1 cellular context compared by ENCODE assay signal in the genomic region with DNA sequence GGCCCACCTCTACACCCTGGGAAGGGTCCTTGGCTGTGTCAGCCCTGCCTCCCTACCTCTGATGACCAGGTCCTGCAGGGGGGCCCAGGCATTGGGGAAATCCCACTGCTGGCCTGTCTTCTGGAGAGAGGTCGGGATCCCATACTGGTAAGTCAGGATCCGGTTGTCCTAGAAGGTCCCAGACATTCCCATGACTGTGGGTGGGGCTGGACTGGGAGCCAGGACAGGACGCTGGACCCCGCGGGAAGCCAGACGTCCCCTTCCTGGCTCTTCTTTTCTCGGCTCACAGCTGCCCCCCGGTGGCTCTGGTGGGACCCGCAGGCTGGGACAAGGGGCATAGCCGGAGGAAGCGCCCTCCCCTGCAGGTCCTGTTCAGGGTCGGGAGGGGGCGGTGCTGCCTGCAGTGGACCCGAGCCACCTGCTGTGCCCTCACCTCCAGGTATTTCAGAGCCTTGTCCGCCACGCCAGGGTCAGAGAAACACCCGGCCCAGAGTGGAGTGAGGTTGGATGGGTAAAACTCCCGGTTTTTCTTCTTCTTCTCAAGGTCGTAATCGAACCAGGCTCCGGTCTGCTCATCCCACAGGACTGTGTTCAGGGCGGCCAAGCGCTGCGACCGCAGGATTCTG.
A peak's percentile ranks its signal among the peaks of the same experiment; 100 is the strongest.
TF ChIP-seq lines count a peak whose summit lies in the region.

No MANE protein-coding gene starts in this region.

TF ChIP-seq in HepG2, 621 proteins besides CTCF, POLR2A, EP300 and RAD21 (continued from another document and continues in another):
- TF ChIP-seq, protein P1, sequence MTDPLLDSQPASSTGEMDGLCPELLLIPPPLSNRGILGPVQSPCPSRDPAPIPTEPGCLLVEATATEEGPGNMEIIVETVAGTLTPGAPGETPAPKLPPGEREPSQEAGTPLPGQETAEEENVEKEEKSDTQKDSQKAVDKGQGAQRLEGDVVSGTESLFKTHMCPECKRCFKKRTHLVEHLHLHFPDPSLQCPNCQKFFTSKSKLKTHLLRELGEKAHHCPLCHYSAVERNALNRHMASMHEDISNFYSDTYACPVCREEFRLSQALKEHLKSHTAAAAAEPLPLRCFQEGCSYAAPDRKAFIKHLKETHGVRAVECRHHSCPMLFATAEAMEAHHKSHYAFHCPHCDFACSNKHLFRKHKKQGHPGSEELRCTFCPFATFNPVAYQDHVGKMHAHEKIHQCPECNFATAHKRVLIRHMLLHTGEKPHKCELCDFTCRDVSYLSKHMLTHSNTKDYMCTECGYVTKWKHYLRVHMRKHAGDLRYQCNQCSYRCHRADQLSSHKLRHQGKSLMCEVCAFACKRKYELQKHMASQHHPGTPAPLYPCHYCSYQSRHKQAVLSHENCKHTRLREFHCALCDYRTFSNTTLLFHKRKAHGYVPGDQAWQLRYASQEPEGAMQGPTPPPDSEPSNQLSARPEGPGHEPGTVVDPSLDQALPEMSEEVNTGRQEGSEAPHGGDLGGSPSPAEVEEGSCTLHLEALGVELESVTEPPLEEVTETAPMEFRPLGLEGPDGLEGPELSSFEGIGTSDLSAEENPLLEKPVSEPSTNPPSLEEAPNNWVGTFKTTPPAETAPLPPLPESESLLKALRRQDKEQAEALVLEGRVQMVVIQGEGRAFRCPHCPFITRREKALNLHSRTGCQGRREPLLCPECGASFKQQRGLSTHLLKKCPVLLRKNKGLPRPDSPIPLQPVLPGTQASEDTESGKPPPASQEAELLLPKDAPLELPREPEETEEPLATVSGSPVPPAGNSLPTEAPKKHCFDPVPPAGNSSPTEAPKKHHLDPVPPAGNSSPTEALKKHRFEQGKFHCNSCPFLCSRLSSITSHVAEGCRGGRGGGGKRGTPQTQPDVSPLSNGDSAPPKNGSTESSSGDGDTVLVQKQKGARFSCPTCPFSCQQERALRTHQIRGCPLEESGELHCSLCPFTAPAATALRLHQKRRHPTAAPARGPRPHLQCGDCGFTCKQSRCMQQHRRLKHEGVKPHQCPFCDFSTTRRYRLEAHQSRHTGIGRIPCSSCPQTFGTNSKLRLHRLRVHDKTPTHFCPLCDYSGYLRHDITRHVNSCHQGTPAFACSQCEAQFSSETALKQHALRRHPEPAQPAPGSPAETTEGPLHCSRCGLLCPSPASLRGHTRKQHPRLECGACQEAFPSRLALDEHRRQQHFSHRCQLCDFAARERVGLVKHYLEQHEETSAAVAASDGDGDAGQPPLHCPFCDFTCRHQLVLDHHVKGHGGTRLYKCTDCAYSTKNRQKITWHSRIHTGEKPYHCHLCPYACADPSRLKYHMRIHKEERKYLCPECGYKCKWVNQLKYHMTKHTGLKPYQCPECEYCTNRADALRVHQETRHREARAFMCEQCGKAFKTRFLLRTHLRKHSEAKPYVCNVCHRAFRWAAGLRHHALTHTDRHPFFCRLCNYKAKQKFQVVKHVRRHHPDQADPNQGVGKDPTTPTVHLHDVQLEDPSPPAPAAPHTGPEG (CRISPR knock-in tag; IDR thresholded peaks at IDR 0.05), result no peak
- TF ChIP-seq GATA4 (IDR thresholded peaks at IDR 0.05; ENCODE audit: borderline replicate concordance, low read depth) (no peak), KMT2A (CRISPR knock-in tag; IDR thresholded peaks at IDR 0.05) (no peak), NR2F2 (IDR thresholded peaks at IDR 0.05; ENCODE audit: borderline replicate concordance, low read depth) (0 out of 2 replicates have a peak, but pooled peaks have one; percentile 23), ZNF274 (CRISPR knock-in tag; IDR thresholded peaks at IDR 0.05) (no peak), ZKSCAN5 (CRISPR knock-in tag; IDR thresholded peaks at IDR 0.05) (no peak), ZNF367 (CRISPR knock-in tag; IDR thresholded peaks at IDR 0.05; ENCODE audit: borderline replicate concordance) (no peak), ZNF232 (CRISPR knock-in tag; IDR thresholded peaks at IDR 0.05; ENCODE audit: borderline replicate concordance) (no peak), ZNF510 (CRISPR knock-in tag; IDR thresholded peaks at IDR 0.05; ENCODE audit: low read depth) (no peak), STAT5B (CRISPR knock-in tag; IDR thresholded peaks at IDR 0.05) (no peak), MAFK (conservative IDR thresholded peaks at IDR 0.05 in 1 of 2, IDR thresholded peaks at IDR 0.05 in 1 of 2; ENCODE audit: low read length in 2 of 2) (no peak), ZFP41 (CRISPR knock-in tag; IDR thresholded peaks at IDR 0.05; ENCODE audit: borderline replicate concordance) (no peak), ZNF136 (CRISPR knock-in tag; IDR thresholded peaks at IDR 0.05; ENCODE audit: low read depth) (0 out of 2 replicates have a peak, but pooled peaks have one; percentile 39), MBD4 (IDR thresholded peaks at IDR 0.05; ENCODE audit: borderline replicate concordance, low read length) (no peak), MEIS2 (CRISPR knock-in tag; IDR thresholded peaks at IDR 0.05) (no peak), CBFB (CRISPR knock-in tag; IDR thresholded peaks at IDR 0.05) (peak; percentile 72), HES4 (CRISPR knock-in tag; IDR thresholded peaks at IDR 0.05; ENCODE audit: borderline replicate concordance) (no peak; the same call in 1 of the 2 replicates), ZNF724P (CRISPR knock-in tag; IDR thresholded peaks at IDR 0.05; ENCODE audit: borderline replicate concordance) (no peak), HNRNPUL1 (IDR thresholded peaks at IDR 0.05; ENCODE audit: low read depth, low read length) (no peak), YEATS4 (CRISPR knock-in tag; IDR thresholded peaks at IDR 0.05; ENCODE audit: borderline replicate concordance) (no peak), BHLHE40 (IDR thresholded peaks at IDR 0.05; ENCODE audit: low read length) (no peak)
- TF ChIP-seq, protein P2, sequence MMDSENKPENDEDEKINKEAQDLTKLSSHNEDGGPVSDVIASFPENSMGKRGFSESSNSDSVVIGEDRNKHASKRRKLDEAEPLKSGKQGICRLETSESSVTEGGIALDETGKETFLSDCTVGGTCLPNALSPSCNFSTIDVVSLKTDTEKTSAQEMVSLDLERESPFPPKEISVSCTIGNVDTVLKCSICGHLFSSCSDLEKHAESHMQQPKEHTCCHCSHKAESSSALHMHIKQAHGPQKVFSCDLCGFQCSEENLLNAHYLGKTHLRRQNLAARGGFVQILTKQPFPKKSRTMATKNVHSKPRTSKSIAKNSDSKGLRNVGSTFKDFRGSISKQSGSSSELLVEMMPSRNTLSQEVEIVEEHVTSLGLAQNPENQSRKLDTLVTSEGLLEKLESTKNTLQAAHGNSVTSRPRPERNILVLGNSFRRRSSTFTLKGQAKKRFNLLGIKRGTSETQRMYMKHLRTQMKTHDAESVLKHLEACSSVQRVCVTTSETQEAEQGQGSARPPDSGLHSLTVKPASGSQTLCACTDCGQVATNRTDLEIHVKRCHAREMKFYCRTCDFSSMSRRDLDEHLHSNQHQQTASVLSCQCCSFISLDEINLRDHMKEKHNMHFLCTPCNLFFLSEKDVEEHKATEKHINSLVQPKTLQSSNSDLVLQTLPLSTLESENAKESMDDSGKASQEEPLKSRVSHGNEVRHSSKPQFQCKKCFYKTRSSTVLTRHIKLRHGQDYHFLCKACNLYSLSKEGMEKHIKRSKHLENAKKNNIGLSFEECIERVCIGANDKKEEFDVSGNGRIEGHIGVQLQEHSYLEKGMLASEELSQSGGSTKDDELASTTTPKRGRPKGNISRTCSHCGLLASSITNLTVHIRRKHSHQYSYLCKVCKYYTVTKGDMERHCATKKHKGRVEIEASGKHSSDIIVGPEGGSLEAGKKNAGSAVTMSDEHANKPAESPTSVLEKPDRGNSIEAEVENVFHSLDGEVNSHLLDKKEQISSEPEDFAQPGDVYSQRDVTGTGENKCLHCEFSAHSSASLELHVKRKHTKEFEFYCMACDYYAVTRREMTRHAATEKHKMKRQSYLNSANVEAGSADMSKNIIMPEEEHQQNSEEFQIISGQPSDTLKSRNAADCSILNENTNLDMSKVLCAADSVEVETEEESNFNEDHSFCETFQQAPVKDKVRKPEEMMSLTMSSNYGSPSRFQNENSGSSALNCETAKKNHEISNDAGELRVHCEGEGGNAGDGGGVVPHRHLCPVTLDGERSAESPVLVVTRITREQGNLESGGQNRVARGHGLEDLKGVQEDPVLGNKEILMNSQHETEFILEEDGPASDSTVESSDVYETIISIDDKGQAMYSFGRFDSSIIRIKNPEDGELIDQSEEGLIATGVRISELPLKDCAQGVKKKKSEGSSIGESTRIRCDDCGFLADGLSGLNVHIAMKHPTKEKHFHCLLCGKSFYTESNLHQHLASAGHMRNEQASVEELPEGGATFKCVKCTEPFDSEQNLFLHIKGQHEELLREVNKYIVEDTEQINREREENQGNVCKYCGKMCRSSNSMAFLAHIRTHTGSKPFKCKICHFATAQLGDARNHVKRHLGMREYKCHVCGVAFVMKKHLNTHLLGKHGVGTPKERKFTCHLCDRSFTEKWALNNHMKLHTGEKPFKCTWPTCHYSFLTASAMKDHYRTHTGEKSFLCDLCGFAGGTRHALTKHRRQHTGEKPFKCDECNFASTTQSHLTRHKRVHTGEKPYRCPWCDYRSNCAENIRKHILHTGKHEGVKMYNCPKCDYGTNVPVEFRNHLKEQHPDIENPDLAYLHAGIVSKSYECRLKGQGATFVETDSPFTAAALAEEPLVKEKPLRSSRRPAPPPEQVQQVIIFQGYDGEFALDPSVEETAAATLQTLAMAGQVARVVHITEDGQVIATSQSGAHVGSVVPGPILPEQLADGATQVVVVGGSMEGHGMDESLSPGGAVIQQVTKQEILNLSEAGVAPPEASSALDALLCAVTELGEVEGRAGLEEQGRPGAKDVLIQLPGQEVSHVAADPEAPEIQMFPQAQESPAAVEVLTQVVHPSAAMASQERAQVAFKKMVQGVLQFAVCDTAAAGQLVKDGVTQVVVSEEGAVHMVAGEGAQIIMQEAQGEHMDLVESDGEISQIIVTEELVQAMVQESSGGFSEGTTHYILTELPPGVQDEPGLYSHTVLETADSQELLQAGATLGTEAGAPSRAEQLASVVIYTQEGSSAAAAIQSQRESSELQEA (CRISPR knock-in tag; IDR thresholded peaks at IDR 0.05; ENCODE audit: not compliant biosample characterization), result peak; percentile 89
- TF ChIP-seq, protein P3, sequence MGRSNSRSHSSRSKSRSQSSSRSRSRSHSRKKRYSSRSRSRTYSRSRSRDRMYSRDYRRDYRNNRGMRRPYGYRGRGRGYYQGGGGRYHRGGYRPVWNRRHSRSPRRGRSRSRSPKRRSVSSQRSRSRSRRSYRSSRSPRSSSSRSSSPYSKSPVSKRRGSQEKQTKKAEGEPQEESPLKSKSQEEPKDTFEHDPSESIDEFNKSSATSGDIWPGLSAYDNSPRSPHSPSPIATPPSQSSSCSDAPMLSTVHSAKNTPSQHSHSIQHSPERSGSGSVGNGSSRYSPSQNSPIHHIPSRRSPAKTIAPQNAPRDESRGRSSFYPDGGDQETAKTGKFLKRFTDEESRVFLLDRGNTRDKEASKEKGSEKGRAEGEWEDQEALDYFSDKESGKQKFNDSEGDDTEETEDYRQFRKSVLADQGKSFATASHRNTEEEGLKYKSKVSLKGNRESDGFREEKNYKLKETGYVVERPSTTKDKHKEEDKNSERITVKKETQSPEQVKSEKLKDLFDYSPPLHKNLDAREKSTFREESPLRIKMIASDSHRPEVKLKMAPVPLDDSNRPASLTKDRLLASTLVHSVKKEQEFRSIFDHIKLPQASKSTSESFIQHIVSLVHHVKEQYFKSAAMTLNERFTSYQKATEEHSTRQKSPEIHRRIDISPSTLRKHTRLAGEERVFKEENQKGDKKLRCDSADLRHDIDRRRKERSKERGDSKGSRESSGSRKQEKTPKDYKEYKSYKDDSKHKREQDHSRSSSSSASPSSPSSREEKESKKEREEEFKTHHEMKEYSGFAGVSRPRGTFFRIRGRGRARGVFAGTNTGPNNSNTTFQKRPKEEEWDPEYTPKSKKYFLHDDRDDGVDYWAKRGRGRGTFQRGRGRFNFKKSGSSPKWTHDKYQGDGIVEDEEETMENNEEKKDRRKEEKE (IDR thresholded peaks at IDR 0.05), result no peak
- TF ChIP-seq, protein P4, sequence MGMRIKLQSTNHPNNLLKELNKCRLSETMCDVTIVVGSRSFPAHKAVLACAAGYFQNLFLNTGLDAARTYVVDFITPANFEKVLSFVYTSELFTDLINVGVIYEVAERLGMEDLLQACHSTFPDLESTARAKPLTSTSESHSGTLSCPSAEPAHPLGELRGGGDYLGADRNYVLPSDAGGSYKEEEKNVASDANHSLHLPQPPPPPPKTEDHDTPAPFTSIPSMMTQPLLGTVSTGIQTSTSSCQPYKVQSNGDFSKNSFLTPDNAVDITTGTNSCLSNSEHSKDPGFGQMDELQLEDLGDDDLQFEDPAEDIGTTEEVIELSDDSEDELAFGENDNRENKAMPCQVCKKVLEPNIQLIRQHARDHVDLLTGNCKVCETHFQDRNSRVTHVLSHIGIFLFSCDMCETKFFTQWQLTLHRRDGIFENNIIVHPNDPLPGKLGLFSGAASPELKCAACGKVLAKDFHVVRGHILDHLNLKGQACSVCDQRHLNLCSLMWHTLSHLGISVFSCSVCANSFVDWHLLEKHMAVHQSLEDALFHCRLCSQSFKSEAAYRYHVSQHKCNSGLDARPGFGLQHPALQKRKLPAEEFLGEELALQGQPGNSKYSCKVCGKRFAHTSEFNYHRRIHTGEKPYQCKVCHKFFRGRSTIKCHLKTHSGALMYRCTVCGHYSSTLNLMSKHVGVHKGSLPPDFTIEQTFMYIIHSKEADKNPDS (CRISPR knock-in tag; IDR thresholded peaks at IDR 0.05), result no peak
- TF ChIP-seq, protein P5, sequence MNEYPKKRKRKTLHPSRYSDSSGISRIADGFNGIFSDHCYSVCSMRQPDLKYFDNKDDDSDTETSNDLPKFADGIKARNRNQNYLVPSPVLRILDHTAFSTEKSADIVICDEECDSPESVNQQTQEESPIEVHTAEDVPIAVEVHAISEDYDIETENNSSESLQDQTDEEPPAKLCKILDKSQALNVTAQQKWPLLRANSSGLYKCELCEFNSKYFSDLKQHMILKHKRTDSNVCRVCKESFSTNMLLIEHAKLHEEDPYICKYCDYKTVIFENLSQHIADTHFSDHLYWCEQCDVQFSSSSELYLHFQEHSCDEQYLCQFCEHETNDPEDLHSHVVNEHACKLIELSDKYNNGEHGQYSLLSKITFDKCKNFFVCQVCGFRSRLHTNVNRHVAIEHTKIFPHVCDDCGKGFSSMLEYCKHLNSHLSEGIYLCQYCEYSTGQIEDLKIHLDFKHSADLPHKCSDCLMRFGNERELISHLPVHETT (CRISPR knock-in tag; conservative IDR thresholded peaks at IDR 0.05), result 0 out of 2 replicates have a peak, but pooled peaks have one; percentile 24
- TF ChIP-seq, protein P6, sequence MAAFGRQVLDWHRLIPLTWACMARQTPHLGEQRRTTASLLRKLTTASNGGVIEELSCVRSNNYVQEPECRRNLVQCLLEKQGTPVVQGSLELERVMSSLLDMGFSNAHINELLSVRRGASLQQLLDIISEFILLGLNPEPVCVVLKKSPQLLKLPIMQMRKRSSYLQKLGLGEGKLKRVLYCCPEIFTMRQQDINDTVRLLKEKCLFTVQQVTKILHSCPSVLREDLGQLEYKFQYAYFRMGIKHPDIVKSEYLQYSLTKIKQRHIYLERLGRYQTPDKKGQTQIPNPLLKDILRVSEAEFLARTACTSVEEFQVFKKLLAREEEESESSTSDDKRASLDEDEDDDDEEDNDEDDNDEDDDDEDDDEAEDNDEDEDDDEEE (CRISPR knock-in tag; IDR thresholded peaks at IDR 0.05), result no peak
- TF ChIP-seq, protein P7, sequence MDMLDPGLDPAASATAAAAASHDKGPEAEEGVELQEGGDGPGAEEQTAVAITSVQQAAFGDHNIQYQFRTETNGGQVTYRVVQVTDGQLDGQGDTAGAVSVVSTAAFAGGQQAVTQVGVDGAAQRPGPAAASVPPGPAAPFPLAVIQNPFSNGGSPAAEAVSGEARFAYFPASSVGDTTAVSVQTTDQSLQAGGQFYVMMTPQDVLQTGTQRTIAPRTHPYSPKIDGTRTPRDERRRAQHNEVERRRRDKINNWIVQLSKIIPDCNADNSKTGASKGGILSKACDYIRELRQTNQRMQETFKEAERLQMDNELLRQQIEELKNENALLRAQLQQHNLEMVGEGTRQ (IDR thresholded peaks at IDR 0.05; ENCODE audit: low read depth, low read length), result no peak
- TF ChIP-seq, protein P7 (CRISPR knock-in tag; IDR thresholded peaks at IDR 0.05; ENCODE audit: borderline replicate concordance), result no peak
